23 cellular contexts compared by ENCODE assay signal in genomic region chr10:13399752-13400151, GRCh38.
"Had no signal": no experiment of that assay in that cellular context is flagged by ENCODE, and none has a peak within 500 bp of the region (broad histone marks: within the 10 kb centered on the region; RNA-seq: fewer than 3 reads in every experiment).

No MANE protein-coding gene starts in this region.

- ATAC-seq: effector memory CD8-positive, alpha-beta T cell; esophagus mucosa; gastrocnemius medialis; heart right ventricle; left cardiac atrium; left lung; left ventricle myocardium superior; lower lobe of right lung; mucosa of descending colon had no signal

- H3K27ac ChIP-seq: colonic mucosa, epithelial cell of prostate, esophagus squamous epithelium, gastrocnemius medialis, heart right ventricle, left lung, lower lobe of right lung had no signal

- DNase-seq: colonic mucosa; cortex of kidney; effector CD8-positive, alpha-beta T cell; effector memory CD8-positive, alpha-beta T cell; endodermal cell; erythroblast; esophagus squamous epithelium; foreskin fibroblast; foreskin melanocyte; gastrocnemius medialis; glutamatergic neuron; head of caudate nucleus; heart right ventricle; hippocampal formation; left cardiac atrium; left lung; left ventricle myocardium superior; lower lobe of right lung; mesenchymal stem cell; mucosa of descending colon; naive B cell had no signal
